15 cellular contexts compared by ENCODE assay signal in genomic region chr2:239271471-239272255, GRCh38.
DNase-seq lines count a peak whose midpoint lies in the region; ATAC-seq lines count a peak whose summit lies in the region.
"Had no signal": no experiment of that assay in that cellular context is flagged by ENCODE, and none has a peak within 500 bp of the region (broad histone marks: within the 10 kb centered on the region; RNA-seq: fewer than 3 reads in every experiment).

No MANE protein-coding gene starts in this region.

- peaks cover 82% of the 10 kb centered on the region for H3K4me1 Mint-ChIP-seq in activated CD8-positive, alpha-beta memory T cell treated with anti-CD3 and anti-CD28 coated beads, Interleukin-2, amount 10 ng/mL, durations not matched to agents 7 days and 5 days
- peaks cover 84% of the 10 kb centered on the region for H3K4me1 Mint-ChIP-seq in activated T-cell treated with anti-CD3 and anti-CD28 coated beads, Interleukin-2, amount 50 U/mL, for 4 hours (ENCODE audit: low read depth)

- peaks cover 8% of the 10 kb centered on the region for H3K27me3 Mint-ChIP-seq in activated CD8-positive, alpha-beta memory T cell treated with anti-CD3 and anti-CD28 coated beads, Interleukin-2, amount 10 ng/mL, durations not matched to agents 7 days and 5 days
- H3K27me3 Mint-ChIP-seq in activated T-cell treated with anti-CD3 and anti-CD28 coated beads, Interleukin-2, amount 50 U/mL, for 4 hours (ENCODE audit: low read depth), result no peaks in the 10 kb centered on the region
- H3K27me3 Mint-ChIP-seq: activated naive CD4-positive, alpha-beta T cell treated with anti-CD3 and anti-CD28 coated beads, Interleukin-2, amount 50 U/mL, for 24 hours had no signal

- no peak overlapping the region for H3K27ac Mint-ChIP-seq in activated CD8-positive, alpha-beta memory T cell treated with anti-CD3 and anti-CD28 coated beads, Interleukin-2, amount 10 ng/mL, durations not matched to agents 7 days and 5 days
- H3K27ac Mint-ChIP-seq: activated naive CD4-positive, alpha-beta T cell treated with anti-CD3 and anti-CD28 coated beads, Interleukin-2, amount 50 U/mL, for 24 hours had no signal

- CTCF ChIA-PET in activated CD8-positive, alpha-beta memory T cell treated with anti-CD3 and anti-CD28 coated beads, Interleukin-2, amount 10 ng/mL, durations not matched to agents 7 days and 5 days (lab: Charles Lee), result interaction anchor here (0.8 kb wide), 1 partner anchor 123 kb away, joined by 3 read pairs; no protein-coding TSS in a partner anchor

- H3K27ac ChIP-seq in angular gyrus (ENCODE audit: low read depth, low read length) (peak overlapping the region; percentile 46), temporal lobe (ENCODE audit: low read depth, low read length) (peak overlapping the region; percentile 2)

- DNase-seq in activated CD8-positive, alpha-beta memory T cell treated with anti-CD3 and anti-CD28 coated beads, Interleukin-2, amount 10 ng/mL, durations not matched to agents 7 days and 5 days, result peak; percentile 37
- no peak for DNase-seq in activated CD8-positive, alpha-beta memory T cell treated with anti-CD3 and anti-CD28 coated beads, Interleukin-2, amount 50 U/mL, for 48 hours
- peak; percentile 42 for DNase-seq in left lobe of liver (ENCODE audit: low spot score)
- no peak for DNase-seq in activated T-cell treated with anti-CD3 and anti-CD28 coated beads, Interleukin-2, amount 50 U/mL, for 4 hours
- DNase-seq: DMS 273 treated with DMSO at 0.1 percent for 48 hours, MG63, NCI-H2029 treated with DMSO at 0.1 percent for 48 hours, NCI-H748 treated with DMSO at 0.1 percent for 48 hours, RPMI8226, T-helper 9 cell had no signal

- H3K9me3 Mint-ChIP-seq in activated CD8-positive, alpha-beta memory T cell treated with anti-CD3 and anti-CD28 coated beads, Interleukin-2, amount 10 ng/mL, durations not matched to agents 7 days and 5 days (ENCODE audit: low read depth), result no peaks in the 10 kb centered on the region
- no peaks in the 10 kb centered on the region for H3K9me3 Mint-ChIP-seq in activated T-cell treated with anti-CD3 and anti-CD28 coated beads, Interleukin-2, amount 50 U/mL, for 4 hours
- H3K9me3 Mint-ChIP-seq: activated naive CD4-positive, alpha-beta T cell treated with anti-CD3 and anti-CD28 coated beads, Interleukin-2, amount 50 U/mL, for 24 hours had no signal

- no peak overlapping the region for H3K4me3 Mint-ChIP-seq in activated CD8-positive, alpha-beta memory T cell treated with anti-CD3 and anti-CD28 coated beads, Interleukin-2, amount 10 ng/mL, durations not matched to agents 7 days and 5 days
- H3K4me3 Mint-ChIP-seq in activated T-cell treated with anti-CD3 and anti-CD28 coated beads, Interleukin-2, amount 50 U/mL, for 4 hours, result no peak overlapping the region
- H3K4me3 Mint-ChIP-seq: activated naive CD4-positive, alpha-beta T cell treated with anti-CD3 and anti-CD28 coated beads, Interleukin-2, amount 50 U/mL, for 24 hours had no signal

- peaks cover 8% of the 10 kb centered on the region for H3K36me3 Mint-ChIP-seq in activated CD8-positive, alpha-beta memory T cell treated with anti-CD3 and anti-CD28 coated beads, Interleukin-2, amount 10 ng/mL, durations not matched to agents 7 days and 5 days
- H3K36me3 Mint-ChIP-seq in activated T-cell treated with anti-CD3 and anti-CD28 coated beads, Interleukin-2, amount 50 U/mL, for 4 hours (ENCODE audit: insufficient read depth), result peaks cover 8% of the 10 kb centered on the region

- no peak for ATAC-seq in activated CD8-positive, alpha-beta memory T cell treated with anti-CD3 and anti-CD28 coated beads, Interleukin-2, amount 10 ng/mL, durations not matched to agents 7 days and 5 days
- ATAC-seq in left lobe of liver (no peak), HG03135 (IDR thresholded peaks at IDR 0.05; ENCODE audit: unreplicated experiment) (no peak), GM21381 (IDR thresholded peaks at IDR 0.05; ENCODE audit: unreplicated experiment) (no peak)
- ATAC-seq in activated T-cell treated with anti-CD3 and anti-CD28 coated beads, Interleukin-2, amount 50 U/mL, for 4 hours, result no peak

Comparison
In these comparisons a context has a peak if more than half of its experiments do, and no peak if none do; other contexts are left out.
1. DNase-seq: peak in activated CD8-positive, alpha-beta memory T cell treated with anti-CD3 and anti-CD28 coated beads, Interleukin-2, amount 10 ng/mL, durations not matched to agents 7 days and 5 days (single experiment) and left lobe of liver (single experiment); none in activated CD8-positive, alpha-beta memory T cell treated with anti-CD3 and anti-CD28 coated beads, Interleukin-2, amount 50 U/mL, for 48 hours (single experiment) and activated T-cell treated with anti-CD3 and anti-CD28 coated beads, Interleukin-2, amount 50 U/mL, for 4 hours (single experiment).